ENCODE assay signal across 14 cellular contexts in the genomic region with DNA sequence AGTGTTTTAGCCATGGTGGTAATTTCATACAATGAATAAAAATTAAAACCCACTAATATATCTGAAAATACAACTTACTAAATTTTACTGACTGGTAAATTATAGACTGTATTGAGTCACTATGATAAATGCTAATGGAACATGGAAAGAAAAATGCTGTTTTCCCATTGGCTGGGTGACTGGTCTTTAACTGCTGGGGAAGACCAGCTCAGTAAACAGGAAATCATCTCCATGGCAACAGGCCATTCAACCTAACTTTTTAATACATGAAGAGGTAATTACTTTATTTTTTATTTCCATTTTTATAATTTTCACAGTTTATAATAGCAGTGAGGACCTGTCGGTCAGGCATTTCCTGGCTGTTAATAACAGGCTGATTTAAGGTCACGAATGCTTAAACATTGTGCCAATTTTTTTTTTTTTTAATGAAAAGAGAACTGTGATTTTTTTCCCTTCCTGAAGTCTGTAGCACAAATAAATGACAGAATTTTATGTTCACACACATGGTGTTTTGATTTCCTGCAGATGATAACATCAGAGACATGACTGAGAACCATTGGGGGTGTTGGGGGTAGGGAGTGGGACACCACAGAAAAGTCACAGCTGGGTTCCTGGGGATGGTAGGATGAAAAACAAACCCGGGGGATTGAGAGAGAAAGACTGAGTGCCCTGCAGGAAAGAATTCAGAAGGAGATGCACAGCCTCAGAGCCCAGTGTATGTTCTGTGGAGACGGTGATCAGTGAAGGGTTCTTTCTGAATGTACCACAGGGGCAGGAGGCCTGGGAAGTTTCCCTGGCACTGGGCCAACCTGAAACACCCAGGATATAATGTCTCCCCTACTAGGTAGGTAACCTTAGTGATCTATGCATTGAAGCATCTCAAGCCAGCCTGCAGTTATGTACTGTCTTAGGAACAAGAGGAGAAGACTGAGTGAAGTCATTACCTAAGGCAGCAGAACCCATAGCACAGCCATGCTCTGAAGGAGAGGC.
A peak's percentile ranks its signal among the peaks of the same experiment; 100 is the strongest.
DNase-seq lines count a peak whose midpoint lies in the region; ATAC-seq and TF ChIP-seq lines count a peak whose summit lies in the region.
"Had no signal": no experiment of that assay in that cellular context is flagged by ENCODE, and none has a peak within 500 bp of the region (broad histone marks: within the 10 kb centered on the region; RNA-seq: fewer than 3 reads in every experiment).

No MANE protein-coding gene starts in this region.

- no peak overlapping the region for H3K4me3 Mint-ChIP-seq in glutamatergic neuron (ENCODE audit: unreplicated experiment)
- H3K4me3 Mint-ChIP-seq: dendritic cell treated with granulocyte-macrophage colony-stimulating factor and Interleukin-4, amounts not matched to agents 40 ng/mL and 50 ng/mL, for 4 days had no signal

- no peak overlapping the region for H3K27ac Mint-ChIP-seq in glutamatergic neuron (ENCODE audit: unreplicated experiment)
- H3K27ac Mint-ChIP-seq: dendritic cell treated with granulocyte-macrophage colony-stimulating factor and Interleukin-4, amounts not matched to agents 40 ng/mL and 50 ng/mL, for 4 days had no signal

- H3K27me3 Mint-ChIP-seq in glutamatergic neuron (ENCODE audit: unreplicated experiment) = no peaks in the 10 kb centered on the region
- H3K27me3 Mint-ChIP-seq: dendritic cell treated with granulocyte-macrophage colony-stimulating factor and Interleukin-4, amounts not matched to agents 40 ng/mL and 50 ng/mL, for 4 days had no signal

- H3K9me3 Mint-ChIP-seq in glutamatergic neuron (ENCODE audit: unreplicated experiment) = no peaks in the 10 kb centered on the region
- H3K9me3 Mint-ChIP-seq: dendritic cell treated with granulocyte-macrophage colony-stimulating factor and Interleukin-4, amounts not matched to agents 40 ng/mL and 50 ng/mL, for 4 days had no signal

- no peak for TF ChIP-seq CTCF in glutamatergic neuron (IDR thresholded peaks at IDR 0.05; ENCODE audit: partially characterized antibody, unreplicated experiment)

- ATAC-seq in esophagus mucosa (peak; percentile 15), GM19397 (IDR thresholded peaks at IDR 0.05; ENCODE audit: unreplicated experiment) (no peak)
- ATAC-seq: A549 had no signal

- DNase-seq in NCI-H1105 treated with DMSO at 0.1 percent for 48 hours (lab: John Stamatoyannopoulos, UW) (peak; percentile 22), NCI-H1105 (lab: John Stamatoyannopoulos, UW) (no peak), RPMI7951 (ENCODE audit: low read depth) (peak; percentile 17), pulmonary artery endothelial cell (ENCODE audit: low read depth, low spot score) (peak; percentile 98), 8988T (no peak), glutamatergic neuron (no peak)
- DNase-seq: activated CD8-positive, alpha-beta memory T cell treated with anti-CD3 and anti-CD28 coated beads, Interleukin-2, amount 50 U/mL, for 48 hours; islet precursor cell; NCI-H187; retina had no signal

- H3K36me3 Mint-ChIP-seq in glutamatergic neuron (ENCODE audit: unreplicated experiment) = no peaks in the 10 kb centered on the region

- no peaks in the 10 kb centered on the region for H3K4me1 Mint-ChIP-seq in glutamatergic neuron (ENCODE audit: low read depth, unreplicated experiment)

Comparison
In these comparisons a context has a peak if more than half of its experiments do, and no peak if none do; other contexts are left out.
1. DNase-seq: peak in NCI-H1105 treated with DMSO at 0.1 percent for 48 hours (single experiment), RPMI7951 (single experiment) and pulmonary artery endothelial cell (single experiment); none in NCI-H1105 (single experiment), 8988T (single experiment) and glutamatergic neuron (single experiment).